ENCODE assay signal across 19 cellular contexts in the genomic region with DNA sequence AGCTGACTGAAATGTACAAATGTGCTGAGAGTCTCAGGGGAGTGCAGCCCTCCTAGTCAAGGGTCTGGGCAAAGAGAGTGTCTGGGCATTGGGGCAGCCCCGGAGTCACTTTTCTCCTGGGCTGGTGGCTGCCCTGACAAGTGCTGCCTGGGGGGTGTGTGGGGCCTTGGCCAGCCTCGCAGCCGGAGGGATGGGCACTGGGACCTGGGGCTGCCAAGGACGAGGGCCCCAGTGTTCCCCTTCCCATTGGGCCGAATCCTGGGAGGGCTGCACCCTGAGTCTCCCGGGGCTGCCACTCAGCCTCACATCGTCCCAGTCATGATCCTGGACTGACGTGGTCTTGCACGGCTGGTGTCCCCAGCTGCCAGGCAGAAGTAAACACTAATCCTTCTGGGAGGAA.
A peak's percentile ranks its signal among the peaks of the same experiment; 100 is the strongest.
DNase-seq lines count a peak whose midpoint lies in the region; ATAC-seq and TF ChIP-seq lines count a peak whose summit lies in the region.
"Had no signal": no experiment of that assay in that cellular context is flagged by ENCODE, and none has a peak within 500 bp of the region (broad histone marks: within the 10 kb centered on the region; RNA-seq: fewer than 3 reads in every experiment).

No MANE protein-coding gene starts in this region.

- no peaks in the 10 kb centered on the region for H3K4me1 ChIP-seq in right cardiac atrium (ENCODE audit: control insufficient read depth, insufficient read depth, low read length)
- H3K4me1 ChIP-seq in endodermal cell (ENCODE audit: control insufficient read depth, insufficient read depth, low read length): no peaks in the 10 kb centered on the region
- H3K4me1 ChIP-seq in uterus: peaks cover 0 to 4% of the 10 kb centered on the region in 2 donors
- H3K4me1 ChIP-seq: A549 had no signal

- H3K9me3 ChIP-seq in right cardiac atrium (ENCODE audit: control insufficient read depth, low read length) (no peaks in the 10 kb centered on the region), endodermal cell (ENCODE audit: control insufficient read depth, low read length) (no peaks in the 10 kb centered on the region), uterus (no peaks in the 10 kb centered on the region)

- H3K4me3 ChIP-seq in right cardiac atrium (ENCODE audit: low read length): no peak overlapping the region
- H3K4me3 ChIP-seq in endodermal cell (ENCODE audit: low read length): no peak overlapping the region
- H3K4me3 ChIP-seq in uterus: no peak overlapping the region
- H3K4me3 ChIP-seq: A549 had no signal

- H3K27ac Mint-ChIP-seq in endodermal cell (peak overlapping the region; percentile 1), naive B cell (peak overlapping the region in 4 of 6 donors; percentile 39 to 86 (median 70))

- intact Hi-C loops in right cardiac atrium (cut with DNase I): no loop called here
- intact Hi-C loops in Right ventricle myocardium inferior (cut with DNase I): no loop called here
- intact Hi-C loops in uterus (cut with DNase I; ENCODE audit: low total_unique reads): no loop called here

- no peaks in the 10 kb centered on the region for H3K27me3 ChIP-seq in right cardiac atrium (ENCODE audit: control insufficient read depth, insufficient read depth)
- H3K27me3 ChIP-seq in endodermal cell (ENCODE audit: control insufficient read depth, insufficient read depth, low read length, poor library complexity, severe bottlenecking): no peaks in the 10 kb centered on the region
- H3K27me3 ChIP-seq in uterus: no peaks in the 10 kb centered on the region

- peaks cover 7% of the 10 kb centered on the region for H3K9me3 Mint-ChIP-seq in endodermal cell
- peaks cover 0 to 3% (median 0%) of the 10 kb centered on the region in 7 donors for H3K9me3 Mint-ChIP-seq in naive B cell

- no peak for TF ChIP-seq CTCF in endodermal cell (conservative IDR thresholded peaks at IDR 0.05)
- TF ChIP-seq CTCF in uterus (IDR thresholded peaks at IDR 0.05): no peak

- WGBS in right cardiac atrium: 80% methylated on average over 9 of the region's 9 CpGs
- 94% methylated on average over 9 of the region's 9 CpGs; no CpG with 5 or more reads in 1 of the 2 experiments for WGBS in endodermal cell (ENCODE audit: insufficient coverage in 1 of 2, insufficient read length in 1 of 2), 2 experiments

- H3K36me3 ChIP-seq in endodermal cell (ENCODE audit: control insufficient read depth, insufficient read depth, low read length) (no peaks in the 10 kb centered on the region), uterus (no peaks in the 10 kb centered on the region)

- H3K4me1 Mint-ChIP-seq in endodermal cell (no peaks in the 10 kb centered on the region), naive B cell (peaks cover 3 to 11% (median 5%) of the 10 kb centered on the region in 3 donors)

- H3K4me3 Mint-ChIP-seq in endodermal cell (no peak overlapping the region), naive B cell (no peak overlapping the region)

- DNase-seq in right cardiac atrium: peak in 1 of 3 donors; percentile 56
- DNase-seq in Right ventricle myocardium inferior (ENCODE audit: missing footprints): no peak
- no peak for DNase-seq in endodermal cell
- no peak for DNase-seq in naive B cell
- no peak for DNase-seq in uterus
- no peak for DNase-seq in epidermal melanocyte (ENCODE audit: insufficient read length, low spot score)
- DNase-seq: C1 segment of cervical spinal cord, DMS79, KBM-7, NCI-H1105, NCI-H187, NCI-H226, NCI-H524, NCI-H82, OCI-M1, SIG-M5 had no signal

- H3K36me3 Mint-ChIP-seq in endodermal cell (ENCODE audit: low read depth): peaks cover 31% of the 10 kb centered on the region
- H3K36me3 Mint-ChIP-seq in naive B cell: peaks cover 0 to 3% of the 10 kb centered on the region in 2 donors

- H3K27ac ChIP-seq in right cardiac atrium (ENCODE audit: low read length) (no peak overlapping the region), endodermal cell (ENCODE audit: low read depth, low read length) (no peak overlapping the region), uterus (no peak overlapping the region)
- H3K27ac ChIP-seq: A549 had no signal

- H3K27me3 Mint-ChIP-seq in endodermal cell (ENCODE audit: insufficient read depth) (no peaks in the 10 kb centered on the region), naive B cell (no peaks in the 10 kb centered on the region)

- no peak overlapping the region for H3K9ac ChIP-seq in endodermal cell (ENCODE audit: extremely low read depth, low read length, poor library complexity, severe bottlenecking)

- no peak for TF ChIP-seq POLR2A in uterus (IDR thresholded peaks at IDR 0.05)

- ATAC-seq in right cardiac atrium: peak; percentile 22 to 23
- no peak for ATAC-seq in Right ventricle myocardium inferior
- ATAC-seq in naive B cell (ENCODE audit: low read depth in 2 of 2): no peak
- ATAC-seq in activated CD4-positive, CD25-positive, alpha-beta regulatory T cell treated with anti-CD3 and anti-CD28 coated beads, Interleukin-2, amount 50 U/mL, for 24 hours: no peak
- no peak for ATAC-seq in GM18511 (IDR thresholded peaks at IDR 0.05; ENCODE audit: unreplicated experiment)
- ATAC-seq: A549 had no signal

Comparison
In these comparisons a context has a peak if more than half of its experiments do, and no peak if none do; other contexts are left out.
1. ATAC-seq: peak in right cardiac atrium (2 of 2); none in Right ventricle myocardium inferior (single experiment), naive B cell (0 of 2), activated CD4-positive, CD25-positive, alpha-beta regulatory T cell treated with anti-CD3 and anti-CD28 coated beads, Interleukin-2, amount 50 U/mL, for 24 hours (0 of 2) and GM18511 (single experiment).